8 cellular contexts compared by ENCODE assay signal in genomic region chr18:33440384-33441043, GRCh38. TPM values are rescaled to one million over a fixed set of nuclear protein-coding genes. Genes with fewer than 3 reads are reported as not detected.
DNase-seq lines count a peak whose midpoint lies in the region; ATAC-seq and TF ChIP-seq lines count a peak whose summit lies in the region.

CCDC178 (minus strand) TSS chr18:33440721; CDS start chr18:33412088, 28,633 bp downstream.

- no peaks in the 10 kb centered on the region for H3K9me3 Mint-ChIP-seq in nephron

- H3K36me3 Mint-ChIP-seq in nephron (ENCODE audit: low read depth) = no peaks in the 10 kb centered on the region

- DNase-seq in AG20443 (ENCODE audit: low spot score) (peak; percentile 21), NCI-H2196 treated with DMSO at 0.1 percent for 48 hours (lab: John Stamatoyannopoulos, UW; ENCODE audit: unreplicated experiment) (peak; percentile 57), GOT3 (lab: John Stamatoyannopoulos, UW) (no peak), GM20000 (ENCODE audit: low spot score) (no peak)
- DNase-seq in activated CD4-positive, alpha-beta T cell treated with anti-CD3 and anti-CD28 coated beads, Interleukin-2, amount 50 U/mL, for 48 hours = no peak

- H3K4me1 ChIP-seq in esophagus (ENCODE audit: control insufficient read depth in 2 of 2, insufficient read depth in 2 of 2, low read length in 1 of 2) = no peaks in the 10 kb centered on the region

- H3K4me1 Mint-ChIP-seq in nephron = peaks cover 10% of the 10 kb centered on the region

- no peaks in the 10 kb centered on the region for H3K36me3 ChIP-seq in esophagus (ENCODE audit: control insufficient read depth in 2 of 2, insufficient read depth in 2 of 2, low read length in 1 of 2)

- H3K27me3 Mint-ChIP-seq in nephron (ENCODE audit: low read depth) = no peaks in the 10 kb centered on the region

- TF ChIP-seq CTCF in nephron (IDR thresholded peaks at IDR 0.05; ENCODE audit: unreplicated experiment in 3 of 3) = peak; percentile 23 to 45 (median 33)
- TF ChIP-seq CTCF in GM20000 (IDR thresholded peaks at IDR 0.05; ENCODE audit: extremely low read depth, missing control alignments) = no peak

- H3K9me3 ChIP-seq in esophagus (ENCODE audit: control insufficient read depth in 2 of 2, insufficient read depth in 1 of 2, low read depth in 1 of 2, low read length in 1 of 2) = no peaks in the 10 kb centered on the region

- no peaks in the 10 kb centered on the region for H3K27me3 ChIP-seq in esophagus (ENCODE audit: control insufficient read depth in 1 of 2, insufficient read depth in 2 of 2, low read length in 2 of 2)

- ATAC-seq in HG02884 (IDR thresholded peaks at IDR 0.05; ENCODE audit: unreplicated experiment) = no peak

- H3K4me3 Mint-ChIP-seq in nephron = peak within 1 kb of the TSS; percentile 97 to 99 (median 99)

- peak within 1 kb of the TSS; percentile 88 to 90 (median 89) for H3K27ac Mint-ChIP-seq in nephron

- H3K4me3 ChIP-seq in esophagus (ENCODE audit: low read depth in 1 of 2, low read length in 2 of 2) = peak within 1 kb of the TSS; percentile 47 to 53

- H3K27ac ChIP-seq in esophagus (ENCODE audit: low read depth in 2 of 2, low read length in 1 of 2) = no peak within 1 kb of the TSS

- 2% methylated on average over 54 to 69 of the region's 69 CpGs for WGBS in esophagus, 2 donors

RNA-seq across cellular contexts. Expression of gene CCDC178, which starts in this region (rescaled TPM):
- polyA plus RNA-seq in esophagus = under 1 TPM; 0.24 to 0.34 TPM

Comparison
In these comparisons a context has a peak if more than half of its experiments do, and no peak if none do; other contexts are left out.
1. DNase-seq: peak in AG20443 (single experiment) and NCI-H2196 treated with DMSO at 0.1 percent for 48 hours (single experiment); none in GOT3 (single experiment), activated CD4-positive, alpha-beta T cell treated with anti-CD3 and anti-CD28 coated beads, Interleukin-2, amount 50 U/mL, for 48 hours (0 of 2) and GM20000 (single experiment).